Comparison of ENCODE assay signal across 27 cellular contexts in genomic region chr5:124816381-124816780, GRCh38.
"Had no signal": no experiment of that assay in that cellular context is flagged by ENCODE, and none has a peak within 500 bp of the region (broad histone marks: within the 10 kb centered on the region; RNA-seq: fewer than 3 reads in every experiment).

No MANE protein-coding gene starts in this region.

- H3K27ac Mint-ChIP-seq: activated CD4-positive, alpha-beta T cell treated with anti-CD3 and anti-CD28 coated beads, Interleukin-2, amount 10 ng/mL, durations not matched to agents 24 days and 14 days; activated CD8-positive, alpha-beta T cell treated with anti-CD3 and anti-CD28 coated beads for 36 hours; activated naive CD8-positive, alpha-beta T cell treated with anti-CD3 and anti-CD28 coated beads, Interleukin-2, amount 10 ng/mL, durations not matched to agents 7 days and 5 days; activated T-cell treated with anti-CD3 and anti-CD28 coated beads, Interleukin-2, amount 50 U/mL, for 72 hours; activated T-helper 17 cell treated with anti-CD3 and anti-CD28 coated beads, Interleukin-2, amount 50 U/mL, for 72 hours; T-helper 1 cell treated with Interleukin-12 subunit alpha and Interleukin-12 subunit beta and Interleukin-4 antibody, amounts not matched to agents 30 μg/mL and 1 μg/mL, for 36 hours; T-helper 2 cell treated with Interferon-gamma antibody and Interleukin-4, amounts not matched to agents 5 μg/mL and 100 μg/mL, for 36 hours had no signal

- H3K4me3 ChIP-seq: PC-9 had no signal

- H3K36me3 Mint-ChIP-seq: activated naive CD8-positive, alpha-beta T cell treated with anti-CD3 and anti-CD28 coated beads, Interleukin-2, amount 10 ng/mL, durations not matched to agents 7 days and 5 days; brain had no signal

- H3K4me2 ChIP-seq: PC-9 had no signal

- H2AFZ ChIP-seq: PC-9 had no signal

- DNase-seq: activated CD4-positive, alpha-beta T cell treated with anti-CD3 and anti-CD28 coated beads, Interleukin-2, amount 10 ng/mL, durations not matched to agents 24 days and 14 days; activated CD4-positive, alpha-beta T cell treated with anti-CD3 and anti-CD28 coated beads, Interleukin-2, amount 50 U/mL, for 4 hours; activated CD8-positive, alpha-beta T cell treated with anti-CD3 and anti-CD28 coated beads for 36 hours; activated effector memory CD4-positive, alpha-beta T cell treated with anti-CD3 and anti-CD28 coated beads, Interleukin-2, amount 50 U/mL, for 16 hours; activated naive CD4-positive, alpha-beta T cell; activated naive CD4-positive, alpha-beta T cell treated with anti-CD3 and anti-CD28 coated beads, Interleukin-2, amount 50 U/mL, for 16 hours; activated naive CD8-positive, alpha-beta T cell treated with anti-CD3 and anti-CD28 coated beads, Interleukin-2, amount 10 ng/mL, durations not matched to agents 7 days and 5 days; activated T-cell treated with anti-CD3 and anti-CD28 coated beads, Interleukin-2, amount 50 U/mL, for 1 hour; activated T-cell treated with anti-CD3 and anti-CD28 coated beads, Interleukin-2, amount 50 U/mL, for 72 hours; central memory CD4-positive, alpha-beta T cell; Kasumi-1; KG1; NCI-H1105; NCI-H1417 treated with DMSO at 0.1 percent for 48 hours; NCI-H1930; NCI-H2081 treated with DMSO at 0.1 percent for 48 hours; NCI-H226; NCI-H446 treated with DMSO at 0.1 percent for 48 hours; NCI-H524 treated with DMSO at 0.1 percent for 48 hours; PC-9; Right ventricle myocardium superior had no signal

- H3K27me3 Mint-ChIP-seq: activated CD4-positive, alpha-beta T cell treated with anti-CD3 and anti-CD28 coated beads, Interleukin-2, amount 10 ng/mL, durations not matched to agents 24 days and 14 days; activated naive CD8-positive, alpha-beta T cell treated with anti-CD3 and anti-CD28 coated beads, Interleukin-2, amount 10 ng/mL, durations not matched to agents 7 days and 5 days; activated T-helper 17 cell treated with anti-CD3 and anti-CD28 coated beads, Interleukin-2, amount 50 U/mL, for 72 hours; brain had no signal

- ATAC-seq: activated CD8-positive, alpha-beta T cell treated with anti-CD3 and anti-CD28 coated beads for 36 hours; activated T-cell treated with anti-CD3 and anti-CD28 coated beads, Interleukin-2, amount 50 U/mL, for 72 hours; activated T-helper 17 cell treated with anti-CD3 and anti-CD28 coated beads, Interleukin-2, amount 50 U/mL, for 72 hours had no signal

- H3K4me1 Mint-ChIP-seq: activated CD4-positive, alpha-beta T cell treated with anti-CD3 and anti-CD28 coated beads, Interleukin-2, amount 10 ng/mL, durations not matched to agents 24 days and 14 days; activated naive CD8-positive, alpha-beta T cell treated with anti-CD3 and anti-CD28 coated beads, Interleukin-2, amount 10 ng/mL, durations not matched to agents 7 days and 5 days; activated T-helper 17 cell treated with anti-CD3 and anti-CD28 coated beads, Interleukin-2, amount 50 U/mL, for 72 hours had no signal

- H3K9me3 Mint-ChIP-seq: activated CD4-positive, alpha-beta T cell treated with anti-CD3 and anti-CD28 coated beads, Interleukin-2, amount 10 ng/mL, durations not matched to agents 24 days and 14 days; activated CD8-positive, alpha-beta T cell treated with anti-CD3 and anti-CD28 coated beads for 36 hours; activated T-cell treated with anti-CD3 and anti-CD28 coated beads, Interleukin-2, amount 50 U/mL, for 72 hours; T-helper 1 cell treated with Interleukin-12 subunit alpha and Interleukin-12 subunit beta and Interleukin-4 antibody, amounts not matched to agents 30 μg/mL and 1 μg/mL, for 36 hours had no signal

- H3K4me3 Mint-ChIP-seq: activated CD4-positive, alpha-beta T cell treated with anti-CD3 and anti-CD28 coated beads, Interleukin-2, amount 10 ng/mL, durations not matched to agents 24 days and 14 days; activated CD8-positive, alpha-beta T cell treated with anti-CD3 and anti-CD28 coated beads for 36 hours; activated naive CD8-positive, alpha-beta T cell treated with anti-CD3 and anti-CD28 coated beads, Interleukin-2, amount 10 ng/mL, durations not matched to agents 7 days and 5 days; activated T-cell treated with anti-CD3 and anti-CD28 coated beads, Interleukin-2, amount 50 U/mL, for 72 hours; activated T-helper 17 cell treated with anti-CD3 and anti-CD28 coated beads, Interleukin-2, amount 50 U/mL, for 72 hours; brain; T-helper 1 cell treated with Interleukin-12 subunit alpha and Interleukin-12 subunit beta and Interleukin-4 antibody, amounts not matched to agents 30 μg/mL and 1 μg/mL, for 36 hours; T-helper 2 cell treated with Interferon-gamma antibody and Interleukin-4, amounts not matched to agents 5 μg/mL and 100 μg/mL, for 36 hours had no signal

- FAIRE-seq: RCC 7860, TTC549 had no signal

- H3K27ac ChIP-seq: PC-9 had no signal
